11 cellular contexts compared by ENCODE assay signal in the genomic region with DNA sequence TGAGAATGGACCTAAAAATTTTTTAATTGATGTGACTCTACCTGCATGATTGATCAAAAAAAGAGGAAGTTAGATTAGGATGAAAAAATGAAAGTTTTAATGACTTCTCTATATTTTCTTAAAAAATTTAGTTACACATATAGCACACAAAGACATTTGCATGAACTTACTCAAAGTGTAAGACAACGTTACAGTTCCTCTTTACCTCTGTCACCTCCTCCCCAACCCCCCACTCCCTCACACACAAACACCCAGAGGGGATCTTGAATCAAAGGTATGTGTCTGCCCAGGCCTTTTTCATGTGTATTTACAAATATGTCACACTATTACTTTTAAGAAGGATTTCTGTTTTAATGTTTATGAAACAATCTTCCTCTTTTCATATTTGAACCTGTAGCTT. TPM values are rescaled to one million over a fixed set of nuclear protein-coding genes. Genes with fewer than 3 reads are reported as not detected.
DNase-seq lines count a peak whose midpoint lies in the region; ATAC-seq and TF ChIP-seq lines count a peak whose summit lies in the region.
"Had no signal": no experiment of that assay in that cellular context is flagged by ENCODE, and none has a peak within 500 bp of the region (broad histone marks: within the 10 kb centered on the region; RNA-seq: fewer than 3 reads in every experiment).

No MANE protein-coding gene starts in this region.

- no peaks in the 10 kb centered on the region for H3K9me3 ChIP-seq in mucosa of descending colon

- intact Hi-C loops in mucosa of descending colon (cut with DNase I, micrococcal nuclease), result no loop called here

- H3K27me3 ChIP-seq in brain microvascular endothelial cell (replicated peaks), result no peaks in the 10 kb centered on the region

- no peak for DNase-seq in mucosa of descending colon
- no peak for DNase-seq in activated CD4-positive, alpha-beta T cell treated with anti-CD3 and anti-CD28 coated beads for 48 hours
- no peak for DNase-seq in activated CD8-positive, alpha-beta memory T cell treated with anti-CD3 and anti-CD28 coated beads for 24 hours
- DNase-seq in brain microvascular endothelial cell, result no peak
- DNase-seq in HuH-7 (ENCODE audit: low spot score), result no peak
- DNase-seq: activated naive CD4-positive, alpha-beta T cell treated with anti-CD3 and anti-CD28 coated beads, Interleukin-2, amount 10 ng/mL, durations not matched to agents 7 days and 5 days; dermis blood vessel endothelial cell; NCI-H146 had no signal

- no peak overlapping the region for H3K27ac ChIP-seq in brain microvascular endothelial cell

- H3K36me3 ChIP-seq in mucosa of descending colon (ENCODE audit: low read depth), result no peaks in the 10 kb centered on the region
- no peaks in the 10 kb centered on the region for H3K36me3 ChIP-seq in brain microvascular endothelial cell (replicated peaks)

- no peak for TF ChIP-seq CTCF in mucosa of descending colon (IDR thresholded peaks at IDR 0.05)
- no peak for TF ChIP-seq CTCF in brain microvascular endothelial cell (IDR thresholded peaks at IDR 0.05; ENCODE audit: low read depth, low read length, missing control alignments)

- no peak overlapping the region for H3K4me3 ChIP-seq in mucosa of descending colon
- H3K4me3 ChIP-seq in brain microvascular endothelial cell (ENCODE audit: low read depth, low read length), result no peak overlapping the region

- in situ Hi-C loops in brain microvascular endothelial cell (cut with HindIII; ENCODE audit: low pct_ligation_motif_present, low sequenced_read_pairs), result no loop called here

- H3K4me1 ChIP-seq in mucosa of descending colon (ENCODE audit: low read depth), result no peaks in the 10 kb centered on the region

- ATAC-seq in GM18909 (IDR thresholded peaks at IDR 0.05; ENCODE audit: poor library complexity, unreplicated experiment) (peak; percentile 91), GM21786 (IDR thresholded peaks at IDR 0.05; ENCODE audit: unreplicated experiment) (peak; percentile 89), HG03280 (IDR thresholded peaks at IDR 0.05; ENCODE audit: unreplicated experiment) (peak; percentile 88), mucosa of descending colon (peak; percentile 40)

RNA-seq across cellular contexts. Expression of gene CDCA7L, which starts 20.6 kb away (rescaled TPM):
- total RNA-seq in mucosa of descending colon, result 10 to 100 TPM; 20.8 to 33.7 (median 27.0) TPM

Comparison
In these comparisons a context has a peak if more than half of its experiments do, and no peak if none do; other contexts are left out.
1. ATAC-seq: peak in every context shown above with its lines; median percentile 91 in GM18909; 89 in GM21786; 88 in HG03280; 40 in mucosa of descending colon.